22 cellular contexts compared by ENCODE assay signal in the genomic region with DNA sequence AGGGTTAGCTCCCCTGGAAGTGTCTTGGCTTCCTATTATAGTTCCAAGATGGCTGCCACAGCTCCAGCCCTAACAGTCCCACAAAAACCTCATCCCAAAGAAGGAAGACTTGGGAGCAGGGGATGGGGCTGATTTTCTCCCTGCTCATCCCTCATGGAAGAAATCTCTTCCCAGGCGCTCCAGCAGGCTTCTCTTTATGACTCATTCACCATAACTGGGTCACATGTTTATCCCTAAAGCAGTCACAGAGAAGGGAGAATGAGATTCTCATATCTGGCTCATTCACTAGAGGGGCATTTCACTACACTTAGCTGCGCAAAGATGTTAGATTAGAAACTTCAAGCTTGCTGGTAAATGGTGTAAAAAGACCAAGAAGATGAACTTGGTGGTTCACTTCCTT.
DNase-seq lines count a peak whose midpoint lies in the region; ATAC-seq and TF ChIP-seq lines count a peak whose summit lies in the region.
"Had no signal": no experiment of that assay in that cellular context is flagged by ENCODE, and none has a peak within 500 bp of the region (broad histone marks: within the 10 kb centered on the region; RNA-seq: fewer than 3 reads in every experiment).

No MANE protein-coding gene starts in this region.

- no peak overlapping the region for H2BK12ac ChIP-seq in neuronal stem cell (ENCODE audit: low read length)

- no peaks in the 10 kb centered on the region for H3K36me3 ChIP-seq in neuronal stem cell (replicated peaks in 1 of 2; ENCODE audit: control insufficient read depth in 2 of 2, insufficient read depth in 2 of 2, low read length in 2 of 2)
- H3K36me3 ChIP-seq: colonic mucosa, spleen, stomach had no signal

- no peak for ATAC-seq in HG02981 (IDR thresholded peaks at IDR 0.05; ENCODE audit: unreplicated experiment)
- ATAC-seq in HG02840 (IDR thresholded peaks at IDR 0.05; ENCODE audit: low FRiP score, unreplicated experiment) = no peak
- ATAC-seq: T-helper 17 cell, WTC11 had no signal

- no peak overlapping the region for H2BK120ac ChIP-seq in neuronal stem cell (ENCODE audit: low read depth, low read length)

- H4K91ac ChIP-seq in neuronal stem cell (ENCODE audit: low read depth, low read length, poor library complexity) = no peak overlapping the region

- TF ChIP-seq CTCF in cardiac fibroblast (IDR thresholded peaks at IDR 0.05; ENCODE audit: low read depth, low read length) = no peak

- H3K9ac ChIP-seq in neuronal stem cell (ENCODE audit: low read depth, low read length, poor library complexity) = no peak overlapping the region

- no peak overlapping the region for H3K14ac ChIP-seq in neuronal stem cell (ENCODE audit: low read length)

- H3K4me3 ChIP-seq in cardiac fibroblast (replicated peaks in 1 of 2; ENCODE audit: low read depth in 2 of 2, low read length in 2 of 2) = no peak overlapping the region
- H3K4me3 ChIP-seq in neuronal stem cell (ENCODE audit: low read length in 2 of 2) = no peak overlapping the region
- H3K4me3 ChIP-seq: colonic mucosa, spleen, stomach had no signal

- no peak overlapping the region for H3K4me2 ChIP-seq in neuronal stem cell (ENCODE audit: insufficient read depth, low read length, poor library complexity, severe bottlenecking)

- no peak overlapping the region for H3K4ac ChIP-seq in neuronal stem cell (ENCODE audit: low read length)

- peak overlapping the region; percentile 70 for H2AFZ ChIP-seq in neuronal stem cell (ENCODE audit: low read length)

- H4K8ac ChIP-seq in neuronal stem cell (ENCODE audit: low read depth, low read length) = no peak overlapping the region

- H3K79me1 ChIP-seq in neuronal stem cell (ENCODE audit: low read depth, low read length) = no peaks in the 10 kb centered on the region

- H3K4me1 ChIP-seq in neuronal stem cell (ENCODE audit: control insufficient read depth in 2 of 2, insufficient read depth in 1 of 2, low read depth in 1 of 2, low read length in 2 of 2) = no peaks in the 10 kb centered on the region
- H3K4me1 ChIP-seq: colonic mucosa, spleen had no signal

- no peak overlapping the region for H3K23ac ChIP-seq in neuronal stem cell (ENCODE audit: low read depth, low read length, poor library complexity)

- H2BK15ac ChIP-seq in neuronal stem cell (ENCODE audit: low read length) = no peak overlapping the region

- no peak overlapping the region for H3K27ac ChIP-seq in neuronal stem cell (replicated peaks; ENCODE audit: low read length)
- H3K27ac ChIP-seq: colonic mucosa, spleen, stomach had no signal

- H2AK5ac ChIP-seq in neuronal stem cell (ENCODE audit: low read depth, low read length) = no peak overlapping the region

- DNase-seq in EH (ENCODE audit: low read depth) (peak; percentile 65), M059J (ENCODE audit: low read depth) (peak; percentile 52), cardiac fibroblast (ENCODE audit: low read depth in 2 of 2) (peak; percentile 49 to 62), neuronal stem cell (ENCODE audit: low spot score) (no peak), cardiac septum (ENCODE audit: low spot score) (no peak), Ammon's horn (ENCODE audit: low spot score) (no peak)
- DNase-seq: activated CD4-positive, alpha-beta memory T cell treated with anti-CD3 and anti-CD28 coated beads for 36 hours; activated naive CD4-positive, alpha-beta T cell treated with anti-CD3 and anti-CD28 coated beads, Interleukin-2, amount 50 U/mL, for 16 hours; activated T-cell treated with anti-CD3 and anti-CD28 coated beads, Interleukin-2, amount 50 U/mL, for 24 hours; AML-193; colonic mucosa; DND-41; NCI-H1694; NCI-H774; SHP77; spleen; stimulated activated CD4-positive, alpha-beta T cell treated with anti-CD3 and anti-CD28 coated beads, Interleukin-4, amount 100 ng/mL, for 24 hours; stomach; T-helper 17 cell had no signal

- WGBS in neuronal stem cell (ENCODE audit: extremely low coverage in 2 of 2, insufficient read length in 2 of 2, insufficient replicate concordance in 1 of 2), 2 donors = no CpG with 5 or more reads among the region's 2 CpGs

- H3K18ac ChIP-seq in neuronal stem cell (ENCODE audit: low read length) = no peak overlapping the region

- H3K9me3 ChIP-seq in neuronal stem cell (replicated peaks in 1 of 2; ENCODE audit: control insufficient read depth in 2 of 2, insufficient read depth in 1 of 2, low read depth in 1 of 2, low read length in 2 of 2) = no peaks in the 10 kb centered on the region
- H3K9me3 ChIP-seq: colonic mucosa had no signal

- H2BK5ac ChIP-seq in neuronal stem cell (ENCODE audit: low read length) = no peak overlapping the region

- intact Hi-C loops in cardiac septum (cut with DNase I) = no loop called here

- no peaks in the 10 kb centered on the region for H3K27me3 ChIP-seq in neuronal stem cell (ENCODE audit: control insufficient read depth in 3 of 3, insufficient read depth in 3 of 3, low read depth in 1 of 3, low read length in 3 of 3)
- H3K27me3 ChIP-seq: colonic mucosa, spleen, stomach had no signal

Comparison
In these comparisons a context has a peak if more than half of its experiments do, and no peak if none do; other contexts are left out.
1. DNase-seq: peak in EH (single experiment), M059J (single experiment) and cardiac fibroblast (2 of 2); none in neuronal stem cell (single experiment), cardiac septum (single experiment) and Ammon's horn (single experiment).